13 cellular contexts compared by ENCODE assay signal in the genomic region with DNA sequence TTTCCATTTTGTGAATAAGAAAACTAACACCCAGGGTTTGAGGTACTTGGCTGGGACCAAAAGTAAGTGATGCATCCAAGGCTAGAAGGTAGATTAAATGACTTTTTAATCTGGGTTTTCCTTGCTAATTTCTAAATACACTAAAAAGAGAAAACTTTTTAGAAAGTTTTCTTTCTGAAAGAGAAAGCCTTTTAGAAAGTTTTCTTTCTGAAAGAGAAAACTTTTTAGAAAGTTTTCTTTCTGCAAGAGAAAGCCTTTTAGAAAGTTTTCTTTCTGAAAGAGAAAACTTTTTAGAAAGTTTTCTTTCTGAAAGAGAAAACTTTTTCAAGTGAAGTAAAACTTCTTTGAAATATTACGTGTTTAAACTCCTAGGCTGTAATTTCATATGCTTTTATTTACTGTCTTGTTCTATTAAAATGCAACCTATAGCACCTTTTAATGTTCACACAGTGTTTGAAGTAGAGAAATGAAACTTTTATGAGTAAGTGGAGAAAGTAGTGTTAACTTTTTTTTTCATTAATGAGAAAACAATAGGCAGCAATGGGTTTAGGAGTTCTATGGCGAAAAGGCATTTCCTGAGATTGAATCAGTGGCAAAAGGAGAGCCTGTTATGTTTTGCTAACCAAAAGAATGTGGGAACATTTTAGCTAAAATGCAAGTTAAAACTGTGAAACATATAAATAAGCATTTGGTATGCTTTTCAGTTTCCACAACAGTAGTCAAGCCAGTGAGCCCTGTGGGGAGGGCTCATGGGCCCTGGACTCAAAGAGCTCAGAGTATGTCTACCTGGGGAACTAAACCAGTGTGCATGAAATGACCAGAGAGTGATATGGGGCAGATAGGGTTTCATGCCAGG.
DNase-seq lines count a peak whose midpoint lies in the region; ATAC-seq, FAIRE-seq and TF ChIP-seq lines count a peak whose summit lies in the region.
"Had no signal": no experiment of that assay in that cellular context is flagged by ENCODE, and none has a peak within 500 bp of the region (broad histone marks: within the 10 kb centered on the region; RNA-seq: fewer than 3 reads in every experiment).

No MANE protein-coding gene starts in this region.

- no peak for TF ChIP-seq CTCF in left lung (IDR thresholded peaks at IDR 0.05)

- H2AFZ ChIP-seq in ACC112 (ENCODE audit: low read length, unreplicated experiment) = peak overlapping the region; percentile 18

- H3K4me3 Mint-ChIP-seq in T-helper 17 cell = no peak overlapping the region

- no peaks in the 10 kb centered on the region for H3K79me2 ChIP-seq in ACC112 (ENCODE audit: control insufficient read depth, insufficient read depth, low read length, unreplicated experiment)

- H3K27ac Mint-ChIP-seq in T-helper 17 cell = peak overlapping the region; percentile 1

- H3K27ac ChIP-seq in ACC112 (ENCODE audit: low read depth, low read length) = no peak overlapping the region
- H3K27ac ChIP-seq in left lung = no peak overlapping the region
- H3K27ac ChIP-seq: colonic mucosa had no signal

- no peaks in the 10 kb centered on the region for H3K27me3 Mint-ChIP-seq in T-helper 17 cell

- intact Hi-C loops in left lung (cut with DNase I) = loop anchor here in 1 of 2 donors (5.0 kb wide), 1 partner anchor 149 kb away; no protein-coding TSS in a partner anchor

- H3K9me3 ChIP-seq in T-helper 17 cell (ENCODE audit: control insufficient read depth, low read length, poor library complexity, severe bottlenecking) (no peaks in the 10 kb centered on the region), left lung (peaks cover 0 to 2% of the 10 kb centered on the region in 2 donors)
- H3K9me3 ChIP-seq: colonic mucosa, SK-N-SH had no signal

- no peaks in the 10 kb centered on the region for H3K36me3 Mint-ChIP-seq in T-helper 17 cell (ENCODE audit: low read depth)

- H3K27me3 ChIP-seq in ACC112 (ENCODE audit: insufficient read depth, low read length) (0 out of 2 replicates have a peak, but pooled peaks cover 4% of the 10 kb centered on the region), left lung (no peaks in the 10 kb centered on the region)
- H3K27me3 ChIP-seq: colonic mucosa had no signal

- no peak for ATAC-seq in T-helper 17 cell
- ATAC-seq in left lung = no peak

- H3K4me1 ChIP-seq in ACC112 (ENCODE audit: control insufficient read depth, insufficient read depth, low read length, unreplicated experiment) = peaks cover 5% of the 10 kb centered on the region
- H3K4me1 ChIP-seq in left lung = peaks cover 0 to 7% of the 10 kb centered on the region in 2 donors
- H3K4me1 ChIP-seq: colonic mucosa had no signal

- peaks cover 34% of the 10 kb centered on the region for H3K4me1 Mint-ChIP-seq in T-helper 17 cell

- peak; percentile 74 for FAIRE-seq in G401.6 (lab: Jason Lieb, UNC)

- DNase-seq in T-helper 17 cell (no peak), fibroblast of peridontal ligament (ENCODE audit: extremely low read depth) (peak; percentile 44), SW480 (ENCODE audit: low spot score) (no peak), cortex of kidney (lab: John Stamatoyannopoulos, UW) (no peak), left lung (no peak), NCI-H2029 treated with DMSO at 0.1 percent for 48 hours (lab: John Stamatoyannopoulos, UW) (no peak)
- DNase-seq: colonic mucosa, head of caudate nucleus, MV-4-11, NCI-H69, SK-N-SH had no signal

- no peaks in the 10 kb centered on the region for H3K36me3 ChIP-seq in ACC112 (ENCODE audit: insufficient read depth, low read length)
- no peaks in the 10 kb centered on the region for H3K36me3 ChIP-seq in left lung
- H3K36me3 ChIP-seq: colonic mucosa had no signal

- H3K4me3 ChIP-seq in ACC112 (ENCODE audit: low read depth, low read length) = no peak overlapping the region
- no peak overlapping the region for H3K4me3 ChIP-seq in left lung
- H3K4me3 ChIP-seq: colonic mucosa had no signal
